29 cellular contexts compared by ENCODE assay signal in genomic region chr20:12386821-12387220, GRCh38.
"Had no signal": no experiment of that assay in that cellular context is flagged by ENCODE, and none has a peak within 500 bp of the region (broad histone marks: within the 10 kb centered on the region; RNA-seq: fewer than 3 reads in every experiment).

No MANE protein-coding gene starts in this region.

- H3K9ac ChIP-seq: neural progenitor cell, parathyroid adenoma had no signal

- H3K36me3 ChIP-seq: left ventricle myocardium inferior, neural progenitor cell, neutrophil, right atrium auricular region, right lobe of liver, stomach, thyroid gland, transverse colon, upper lobe of left lung, vagina had no signal

- H3K4me3 ChIP-seq: left ventricle myocardium inferior, lung, neural progenitor cell, psoas muscle, right atrium auricular region, right lobe of liver, stomach, testis, thyroid gland, transverse colon, upper lobe of left lung, vagina had no signal

- H3K9me3 ChIP-seq: left ventricle myocardium inferior, neutrophil, psoas muscle, right atrium auricular region, right lobe of liver, stomach, testis, thyroid gland, transverse colon, upper lobe of left lung, vagina had no signal

- H3K27me3 ChIP-seq: neural progenitor cell, neutrophil, right atrium auricular region, right lobe of liver, stomach, testis, thyroid gland, transverse colon, upper lobe of left lung, vagina had no signal

- H2AFZ ChIP-seq: neural progenitor cell, parathyroid adenoma had no signal

- H3K4me2 ChIP-seq: neural progenitor cell had no signal

- H3K4me1 ChIP-seq: neural progenitor cell, parathyroid adenoma, psoas muscle, right lobe of liver, stomach, testis, thyroid gland, transverse colon, upper lobe of left lung, vagina had no signal

- DNase-seq: hypothalamus; immature natural killer cell; kidney; left colon; left ventricle myocardium inferior; mesendoderm; naive B cell; natural killer cell; nephron progenitor cell; occipital lobe; psoas muscle; right lobe of liver; stimulated activated CD4-positive, alpha-beta T cell treated with anti-CD3 and anti-CD28 coated beads, Interleukin-12 subunit alpha, Interleukin-12 subunit beta, amount 100 ng/mL, for 4 hours; stimulated activated CD4-positive, alpha-beta T cell treated with anti-CD3 and anti-CD28 coated beads, Interleukin-15, amount 100 ng/mL, for 24 hours; stimulated activated CD4-positive, alpha-beta T cell treated with anti-CD3 and anti-CD28 coated beads, Interleukin-2, amount 100 ng/mL, for 24 hours; stimulated activated CD4-positive, alpha-beta T cell treated with anti-CD3 and anti-CD28 coated beads, Interleukin-4, amount 100 ng/mL, for 1 hour; stimulated activated naive B cell treated with anti-CD40 and anti-IgM and Interleukin-4, amounts not matched to agents 10 μg/mL and 1 μg/mL and 100 μg/mL, for 72 hours; stimulated activated naive CD8-positive, alpha-beta T cell treated with anti-CD3 and anti-CD28 coated beads, Interleukin-15, Interleukin-2, amounts not matched to agents 100 U/mL and 50 U/mL, for 24 hours; stomach; testis; thyroid gland; transverse colon; upper lobe of left lung had no signal

- ATAC-seq: left colon; natural killer cell; psoas muscle; right lobe of liver; stimulated activated naive B cell treated with anti-CD40 and anti-IgM and Interleukin-4, amounts not matched to agents 10 μg/mL and 1 μg/mL and 100 μg/mL, for 72 hours; stimulated activated naive CD8-positive, alpha-beta T cell treated with anti-CD3 and anti-CD28 coated beads, Interleukin-15, Interleukin-2, amounts not matched to agents 100 U/mL and 50 U/mL, for 24 hours had no signal

- H3K27ac ChIP-seq: left ventricle myocardium inferior, neural progenitor cell, neutrophil, parathyroid adenoma, psoas muscle, right atrium auricular region, right lobe of liver, stomach, testis, thyroid gland, transverse colon, upper lobe of left lung, vagina had no signal

- H3K79me2 ChIP-seq: parathyroid adenoma had no signal
